21 cellular contexts compared by ENCODE assay signal in genomic region chr10:73827346-73828089, GRCh38. TPM values are rescaled to one million over a fixed set of nuclear protein-coding genes. Genes with fewer than 3 reads are reported as not detected.
DNase-seq lines count a peak whose midpoint lies in the region; ATAC-seq and TF ChIP-seq lines count a peak whose summit lies in the region.
"Had no signal": no experiment of that assay in that cellular context is flagged by ENCODE, and none has a peak within 500 bp of the region (broad histone marks: within the 10 kb centered on the region; RNA-seq: fewer than 3 reads in every experiment).

No MANE protein-coding gene starts in this region.

- H3K9me3 Mint-ChIP-seq in stimulated activated effector memory CD8-positive, alpha-beta T cell treated with anti-CD3 and anti-CD28 coated beads, Interleukin-12 subunit alpha, Interleukin-12 subunit beta, amount 100 ng/mL, for 72 hours, result no peaks in the 10 kb centered on the region
- H3K9me3 Mint-ChIP-seq: activated naive CD4-positive, alpha-beta T cell treated with anti-CD3 and anti-CD28 coated beads, Interleukin-2, amount 50 U/mL, for 72 hours; GM23338; mesothelial cell of epicardium; T-helper 2 cell treated with Interferon-gamma antibody and Interleukin-4, amounts not matched to agents 5 μg/mL and 100 μg/mL, for 36 hours had no signal

- intact Hi-C loops in aorta (cut with DNase I), result no loop called here

- peak; percentile 22 for DNase-seq in HS-27A (ENCODE audit: low read depth)
- DNase-seq in T1000 (lab: John Stamatoyannopoulos, UW), result peak; percentile 88
- peak; percentile 36 for DNase-seq in fibroblast of peridontal ligament (ENCODE audit: extremely low read depth)
- DNase-seq in stimulated activated effector memory CD8-positive, alpha-beta T cell treated with anti-CD3 and anti-CD28 coated beads, Interleukin-12 subunit alpha, Interleukin-12 subunit beta, amount 100 ng/mL, for 72 hours (ENCODE audit: low spot score in 2 of 2), result no peak
- no peak for DNase-seq in GM10248 (ENCODE audit: extremely low spot score)
- no peak for DNase-seq in aorta
- DNase-seq: activated CD4-positive, alpha-beta T cell treated with anti-CD3 and anti-CD28 coated beads for 4 hours; activated CD8-positive, alpha-beta memory T cell treated with anti-CD3 and anti-CD28 coated beads, Interleukin-2, amount 50 U/mL, for 48 hours; DMS79 treated with DMSO at 0.1 percent for 48 hours; NCI-H1048; NCI-H2171 treated with DMSO at 0.1 percent for 48 hours; nucleus accumbens; Right ventricle myocardium superior; stimulated activated CD4-positive, alpha-beta T cell treated with anti-CD3 and anti-CD28 coated beads, Interleukin-4, amount 100 ng/mL, for 4 hours; thyroid gland had no signal

- CTCF ChIA-PET in GM10248 (lab: Yijun Ruan, JAX), result interaction anchor here (0.8 to 5.0 kb wide), 9 partner anchors 12 to 112 kb away, joined by 3 to 23 read pairs (median 3); no protein-coding TSS in a partner anchor

- POLR2A ChIA-PET in GM10248 (lab: Yijun Ruan, JAX), result no interaction called here

- no peaks in the 10 kb centered on the region for H3K27me3 ChIP-seq in aorta (ENCODE audit: control insufficient read depth in 1 of 2, insufficient read depth in 2 of 2, low read length in 1 of 2)
- H3K27me3 ChIP-seq: thyroid gland had no signal

- no peak for TF ChIP-seq CTCF in GM10248 (IDR thresholded peaks at IDR 0.05; ENCODE audit: control extremely low read depth, extremely low read depth, low read depth, missing control alignments)

- ATAC-seq in stimulated activated effector memory CD8-positive, alpha-beta T cell treated with anti-CD3 and anti-CD28 coated beads, Interleukin-12 subunit alpha, Interleukin-12 subunit beta, amount 100 ng/mL, for 72 hours, result no peak
- ATAC-seq in HG03565 (IDR thresholded peaks at IDR 0.05; ENCODE audit: unreplicated experiment) (no peak), aorta (ENCODE audit: low FRiP score) (no peak)
- ATAC-seq: activated naive CD4-positive, alpha-beta T cell treated with anti-CD3 and anti-CD28 coated beads, Interleukin-2, amount 50 U/mL, for 72 hours; GM23338 had no signal

- no peak overlapping the region for H3K4me3 Mint-ChIP-seq in stimulated activated effector memory CD8-positive, alpha-beta T cell treated with anti-CD3 and anti-CD28 coated beads, Interleukin-12 subunit alpha, Interleukin-12 subunit beta, amount 100 ng/mL, for 72 hours
- H3K4me3 Mint-ChIP-seq: GM23338; mesothelial cell of epicardium; T-helper 2 cell treated with Interferon-gamma antibody and Interleukin-4, amounts not matched to agents 5 μg/mL and 100 μg/mL, for 36 hours had no signal

- peaks cover 2 to 12% of the 10 kb centered on the region in 2 donors for H3K36me3 ChIP-seq in aorta (ENCODE audit: control insufficient read depth in 1 of 2, insufficient read depth in 2 of 2, low read length in 1 of 2)

- peak overlapping the region; percentile 68 for H3K27ac Mint-ChIP-seq in stimulated activated effector memory CD8-positive, alpha-beta T cell treated with anti-CD3 and anti-CD28 coated beads, Interleukin-12 subunit alpha, Interleukin-12 subunit beta, amount 100 ng/mL, for 72 hours
- H3K27ac Mint-ChIP-seq: GM23338; mesothelial cell of epicardium; T-helper 2 cell treated with Interferon-gamma antibody and Interleukin-4, amounts not matched to agents 5 μg/mL and 100 μg/mL, for 36 hours had no signal

- 91 to 93% methylated on average over 19 of the region's 19 CpGs for WGBS in aorta, 2 donors

- H3K9me3 ChIP-seq in aorta (ENCODE audit: control insufficient read depth, low read length), result no peaks in the 10 kb centered on the region
- H3K9me3 ChIP-seq: thyroid gland had no signal

- H3K36me3 Mint-ChIP-seq in stimulated activated effector memory CD8-positive, alpha-beta T cell treated with anti-CD3 and anti-CD28 coated beads, Interleukin-12 subunit alpha, Interleukin-12 subunit beta, amount 100 ng/mL, for 72 hours, result peaks cover 9% of the 10 kb centered on the region
- H3K36me3 Mint-ChIP-seq: activated naive CD4-positive, alpha-beta T cell treated with anti-CD3 and anti-CD28 coated beads, Interleukin-2, amount 50 U/mL, for 72 hours had no signal

- H3K4me1 ChIP-seq in aorta (ENCODE audit: control insufficient read depth in 1 of 2, insufficient read depth in 2 of 2, low read length in 2 of 2), result no peaks in the 10 kb centered on the region
- H3K4me1 ChIP-seq: thyroid gland had no signal

- peaks cover 6% of the 10 kb centered on the region for H3K4me1 Mint-ChIP-seq in stimulated activated effector memory CD8-positive, alpha-beta T cell treated with anti-CD3 and anti-CD28 coated beads, Interleukin-12 subunit alpha, Interleukin-12 subunit beta, amount 100 ng/mL, for 72 hours
- H3K4me1 Mint-ChIP-seq: GM23338, mesothelial cell of epicardium had no signal

- no peak overlapping the region for H3K27ac ChIP-seq in aorta (ENCODE audit: low read depth in 1 of 2, low read length in 2 of 2)
- H3K27ac ChIP-seq: C4-2B, thyroid gland had no signal

- H3K4me3 ChIP-seq in aorta (ENCODE audit: low read length in 2 of 2), result no peak overlapping the region
- H3K4me3 ChIP-seq: GM23338, thyroid gland had no signal

RNA-seq across cellular contexts. Expression of gene NDST2, which starts 16.1 kb away (rescaled TPM):
- 10 to 100 TPM; 31.9 to 55.6 TPM for total RNA-seq in aorta
- polyA plus RNA-seq in aorta, result 10 to 100 TPM in 1 of 2 donors, 1 to 10 TPM in 1; 2.1 to 23.2 TPM

RNA-seq across cellular contexts. Expression of gene ZSWIM8, which starts 42.1 kb away (rescaled TPM):
- 100 to 1,000 TPM; 116 to 137 TPM for total RNA-seq in aorta
- 100 to 1,000 TPM in 1 of 2 donors, 10 to 100 TPM in 1; 75.1 to 314 TPM for polyA plus RNA-seq in aorta

RNA-seq across cellular contexts. Expression of gene CHCHD1, which starts 45.7 kb away (rescaled TPM):
- 10 to 100 TPM; 13.2 to 13.7 TPM for total RNA-seq in aorta
- 10 to 100 TPM; 30.2 to 58.9 TPM for polyA plus RNA-seq in aorta

RNA-seq across cellular contexts. Expression of gene CAMK2G, which starts 46.8 kb away (rescaled TPM):
- total RNA-seq in aorta, result 10 to 100 TPM; 70.6 to 76.7 TPM
- 10 to 100 TPM; 37.1 to 70.9 TPM for polyA plus RNA-seq in aorta

Comparison
In these comparisons a context has a peak if more than half of its experiments do, and no peak if none do; other contexts are left out.
1. DNase-seq: peak in HS-27A (single experiment), T1000 (single experiment) and fibroblast of peridontal ligament (single experiment); none in stimulated activated effector memory CD8-positive, alpha-beta T cell treated with anti-CD3 and anti-CD28 coated beads, Interleukin-12 subunit alpha, Interleukin-12 subunit beta, amount 100 ng/mL, for 72 hours (0 of 2), GM10248 (single experiment) and aorta (0 of 2).